In genomic region chr5:1510631-1511030, GRCh38 we compare ENCODE assay signal across 1 cellular context.
TF ChIP-seq lines count a peak whose summit lies in the region.

No MANE protein-coding gene starts in this region.

TF ChIP-seq in SK-N-SH, 30 proteins besides CTCF, POLR2A, EP300 and RAD21 (continued from another document):
- TF ChIP-seq IRF3 (IDR thresholded peaks at IDR 0.05; ENCODE audit: low read depth, low read length) = no peak
- TF ChIP-seq POLR2AphosphoS5 (IDR thresholded peaks at IDR 0.05; ENCODE audit: low read depth, low read length) = no peak
- TF ChIP-seq NRF1 (IDR thresholded peaks at IDR 0.05; ENCODE audit: low read depth, low read length) = no peak
- TF ChIP-seq JUND (IDR thresholded peaks at IDR 0.05) = no peak
- TF ChIP-seq TCF12 (IDR thresholded peaks at IDR 0.05) = no peak
- no peak for TF ChIP-seq MAX (IDR thresholded peaks at IDR 0.05; ENCODE audit: low read depth)
- no peak for TF ChIP-seq FOXM1 (IDR thresholded peaks at IDR 0.05; ENCODE audit: low read depth)
- no peak for TF ChIP-seq SIN3A (IDR thresholded peaks at IDR 0.05; ENCODE audit: borderline replicate concordance, low read depth, low read length)
- TF ChIP-seq MEF2A (IDR thresholded peaks at IDR 0.05; ENCODE audit: borderline replicate concordance, low read depth) = no peak
